ENCODE assay signal across 8 cellular contexts in genomic region chr4:118849867-118850812, GRCh38. TPM values are rescaled to one million over a fixed set of nuclear protein-coding genes. Genes with fewer than 3 reads are reported as not detected.
DNase-seq lines count a peak whose midpoint lies in the region; ATAC-seq and TF ChIP-seq lines count a peak whose summit lies in the region.

No MANE protein-coding gene starts in this region.

- DNase-seq in CD14-positive monocyte (ENCODE audit: low spot score) (no peak), T follicular helper cell (ENCODE audit: low read depth) (peak; percentile 18), dermis blood vessel endothelial cell (peak; percentile 39), NCI-H446 treated with DMSO at 0.1 percent for 48 hours (lab: John Stamatoyannopoulos, UW) (no peak), GM13977 (ENCODE audit: low spot score) (no peak)

- H3K4me1 Mint-ChIP-seq in CD14-positive monocyte, result peaks cover 14% of the 10 kb centered on the region

- no peaks in the 10 kb centered on the region for H3K4me1 ChIP-seq in mucosa of stomach (ENCODE audit: control insufficient read depth, insufficient read depth, low read length)

- H3K36me3 Mint-ChIP-seq in CD14-positive monocyte, result no peaks in the 10 kb centered on the region

- ATAC-seq in GM19025 (IDR thresholded peaks at IDR 0.05; ENCODE audit: low read depth, unreplicated experiment) (peak; percentile 94), HG03139 (IDR thresholded peaks at IDR 0.05; ENCODE audit: unreplicated experiment) (peak; percentile 92)

- H3K9ac ChIP-seq in mucosa of stomach (ENCODE audit: low read length), result peak overlapping the region; percentile 47

- H3K9me3 Mint-ChIP-seq in CD14-positive monocyte, result no peaks in the 10 kb centered on the region

- intact Hi-C loops in CD14-positive monocyte (cut with micrococcal nuclease), result no loop called here

- H3K9me3 ChIP-seq in mucosa of stomach (ENCODE audit: control insufficient read depth, low read length), result no peaks in the 10 kb centered on the region

- no peaks in the 10 kb centered on the region for H3K36me3 ChIP-seq in mucosa of stomach (ENCODE audit: control insufficient read depth, insufficient read depth, low read length)

- in situ Hi-C loops in GM13977 (cut with MboI; ENCODE audit: low pct_unique_long_range_greater_than_20kb, low sequenced_read_pairs, unreplicated experiment), result no loop called here

- H3K27me3 ChIP-seq in mucosa of stomach (ENCODE audit: control insufficient read depth, insufficient read depth, low read length), result no peaks in the 10 kb centered on the region

- peak overlapping the region; percentile 34 for H3K4me3 ChIP-seq in mucosa of stomach (ENCODE audit: low read length)

- TF ChIP-seq CTCF in CD14-positive monocyte (IDR thresholded peaks at IDR 0.05), result no peak
- TF ChIP-seq CTCF in GM13977 (IDR thresholded peaks at IDR 0.05; ENCODE audit: extremely low read depth, insufficient read depth, missing control alignments), result no peak

- H3K4me3 Mint-ChIP-seq in CD14-positive monocyte, result peak overlapping the region; percentile 89 to 98

- H3K27ac Mint-ChIP-seq in CD14-positive monocyte, result peak overlapping the region; percentile 34 to 93 (median 77)

- peaks cover 0 to 8% (median 3%) of the 10 kb centered on the region in 3 donors for H3K27me3 Mint-ChIP-seq in CD14-positive monocyte (ENCODE audit: low read depth in 3 of 3)

RNA-seq across cellular contexts. Expression of gene SEC24D, which starts 14.2 kb away (rescaled TPM):
- polyA plus RNA-seq in CD14-positive monocyte, result 10 to 100 TPM; 22.6 to 31.3 TPM
- 43.6 and 65.5 TPM in 2 replicates for total RNA-seq in dermis blood vessel endothelial cell

RNA-seq across cellular contexts. Expression of gene SYNPO2, which starts 38.5 kb away (rescaled TPM):
- polyA plus RNA-seq in CD14-positive monocyte, result not detected
- total RNA-seq in dermis blood vessel endothelial cell, result 0.17 and 0.19 TPM in 2 replicates

Comparison
In these comparisons a context has a peak if more than half of its experiments do, and no peak if none do; other contexts are left out.
1. DNase-seq: peak in T follicular helper cell (single experiment) and dermis blood vessel endothelial cell (single experiment); none in CD14-positive monocyte (single experiment), NCI-H446 treated with DMSO at 0.1 percent for 48 hours (single experiment) and GM13977 (single experiment).